In the genomic region with DNA sequence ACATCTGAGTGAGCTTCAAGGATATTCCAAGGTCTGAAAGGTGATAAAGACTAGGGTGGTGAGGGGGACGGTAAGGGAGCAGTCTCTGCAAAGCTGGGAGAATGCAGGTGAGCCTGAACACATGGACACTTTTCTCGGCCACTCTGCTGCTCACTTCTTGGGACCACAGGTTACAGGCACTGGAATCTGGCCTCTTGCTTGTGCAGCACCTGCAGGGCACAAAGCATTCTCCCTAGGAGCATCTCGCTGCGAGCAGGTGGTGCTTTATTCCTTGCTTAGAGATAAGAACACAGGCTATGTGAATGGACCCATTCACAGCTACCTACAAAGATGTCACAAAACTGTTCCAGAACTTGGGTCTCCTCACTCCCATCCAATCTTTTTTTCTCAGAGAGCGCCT, we compare ENCODE assay signal across 36 cellular contexts.
"Had no signal": no experiment of that assay in that cellular context is flagged by ENCODE, and none has a peak within 500 bp of the region (broad histone marks: within the 10 kb centered on the region; RNA-seq: fewer than 3 reads in every experiment).

No MANE protein-coding gene starts in this region.

- H3K4me1 ChIP-seq: body of pancreas, breast epithelium, SJSA1 had no signal

- H3K36me3 ChIP-seq: adrenal gland, breast epithelium, Peyer's patch, SJSA1 had no signal

- H3K9ac ChIP-seq: KMS-11 had no signal

- ATAC-seq: activated naive CD4-positive, alpha-beta T cell treated with anti-CD3 and anti-CD28 coated beads, Interleukin-2, amount 50 U/mL, for 72 hours; activated T-cell treated with anti-CD3 and anti-CD28 coated beads, Interleukin-2, amount 50 U/mL, for 4 hours; body of pancreas; PC-3; SK-N-SH treated with all-trans-retinoic acid at 6 μM for 48 hours had no signal

- H3K9me3 ChIP-seq: body of pancreas, breast epithelium, Peyer's patch, SJSA1 had no signal

- H3K27ac ChIP-seq: adrenal gland, body of pancreas, breast epithelium, KMS-11, Peyer's patch, SJSA1, VCaP had no signal

- H3K27me3 ChIP-seq: adrenal gland, body of pancreas, Peyer's patch had no signal

- H3K4me2 ChIP-seq: KMS-11 had no signal

- DNase-seq: activated B cell treated with CpG ODN at 0.5 μM for 24 hours; activated CD4-positive, alpha-beta memory T cell treated with anti-CD3 and anti-CD28 coated beads for 36 hours; activated CD4-positive, alpha-beta T cell treated with anti-CD3 and anti-CD28 coated beads for 4 hours; activated CD4-positive, alpha-beta T cell treated with anti-CD3 and anti-CD28 coated beads, Interleukin-2, amount 50 U/mL, for 1 hour; activated CD4-positive, CD25-positive, alpha-beta regulatory T cell treated with anti-CD3 and anti-CD28 coated beads, Interleukin-2, amount 50 U/mL, for 72 hours; activated CD8-positive, alpha-beta memory T cell treated with anti-CD3 and anti-CD28 coated beads, Interleukin-2, amount 50 U/mL, for 4 hours; activated gamma-delta T cell treated with Interleukin-2 at 50 U/mL for 16 hours; activated naive CD4-positive, alpha-beta T cell treated with anti-CD3 and anti-CD28 coated beads for 36 hours; activated T-cell treated with anti-CD3 and anti-CD28 coated beads for 4 hours; activated T-cell treated with anti-CD3 and anti-CD28 coated beads, Interleukin-2, amount 50 U/mL, for 4 hours; body of pancreas; caudate nucleus; MM.1S; NCI-H1092 treated with DMSO at 0.1 percent for 48 hours; NCI-H187 treated with DMSO at 0.1 percent for 48 hours; NCI-H2081; NCI-H2171; NCI-H510A; NCI-H526; NCI-H748 treated with DMSO at 0.1 percent for 48 hours; NK-92 treated with Interleukin-12 subunit alpha and Interleukin-12 subunit beta, amount 100 ng/mL, for 24 hours; PC-3; RPMI8226; SHP77 treated with DMSO at 0.1 percent for 48 hours; SW 1271; T-helper 1 cell; T-helper 2 cell; T-helper 9 cell had no signal

- H3K4me3 ChIP-seq: adrenal gland, body of pancreas, breast epithelium, Peyer's patch, SJSA1 had no signal
